ENCODE assay signal across 25 cellular contexts in the genomic region with DNA sequence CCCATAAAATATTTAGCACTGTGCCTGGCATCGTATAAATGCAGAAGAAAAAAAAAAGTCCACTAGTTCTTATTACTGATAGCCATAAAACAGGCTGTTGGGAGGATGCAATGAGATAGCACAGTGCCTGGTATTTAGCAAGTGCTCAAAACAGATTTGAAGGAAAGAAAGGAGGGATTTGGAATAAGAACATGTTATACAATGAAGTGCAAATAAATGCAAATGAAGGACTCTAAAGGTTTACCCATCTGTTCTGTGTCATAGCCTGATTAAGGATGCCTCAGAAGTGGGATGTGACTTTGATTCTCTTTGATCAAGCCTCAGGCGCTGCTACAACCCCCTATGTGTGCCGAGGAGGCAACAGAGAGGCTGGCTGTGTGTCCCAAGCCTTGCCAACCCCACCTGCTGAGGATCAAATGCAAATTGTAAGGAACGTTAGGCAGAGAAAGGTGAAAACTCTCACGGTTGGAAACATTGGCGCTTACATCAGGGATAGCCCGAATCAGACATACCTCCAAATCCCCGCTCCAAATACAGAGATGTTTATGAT. TPM values are rescaled to one million over a fixed set of nuclear protein-coding genes. Genes with fewer than 3 reads are reported as not detected.
"Had no signal": no experiment of that assay in that cellular context is flagged by ENCODE, and none has a peak within 500 bp of the region (broad histone marks: within the 10 kb centered on the region; RNA-seq: fewer than 3 reads in every experiment).

No MANE protein-coding gene starts in this region.

- H3K4me3 ChIP-seq: SJCRH30 had no signal

- ATAC-seq: activated CD4-positive, alpha-beta T cell treated with anti-CD3 and anti-CD28 coated beads for 36 hours; activated T-cell treated with anti-CD3 and anti-CD28 coated beads, Interleukin-2, amount 50 U/mL, for 72 hours; Panc1; Right ventricle myocardium inferior had no signal

- H3K27ac ChIP-seq: SJCRH30, VCaP had no signal

- H3K9me3 ChIP-seq: SJCRH30, SK-N-SH had no signal

- H3K36me3 ChIP-seq: SJCRH30 had no signal

- H3K4me1 ChIP-seq: SJCRH30 had no signal

- DNase-seq: activated CD4-positive, alpha-beta memory T cell treated with anti-CD3 and anti-CD28 coated beads, Interleukin-2, amount 10 ng/mL, durations not matched to agents 7 days and 5 days; activated CD4-positive, alpha-beta T cell treated with anti-CD3 and anti-CD28 coated beads for 36 hours; activated CD4-positive, alpha-beta T cell treated with anti-CD3 and anti-CD28 coated beads, Interleukin-2, amount 50 U/mL, for 1 hour; activated gamma-delta T cell treated with Interleukin-2 at 50 U/mL for 16 hours; activated naive CD4-positive, alpha-beta T cell treated with anti-CD3 and anti-CD28 coated beads, Interleukin-2, amount 10 ng/mL, durations not matched to agents 7 days and 5 days; activated naive CD8-positive, alpha-beta T cell treated with anti-CD3 and anti-CD28 coated beads for 36 hours; activated T-cell treated with anti-CD3 and anti-CD28 coated beads, Interleukin-2, amount 50 U/mL, for 72 hours; MM.1S; NCI-H1105; NCI-H1436; NCI-H1694 treated with DMSO at 0.1 percent for 48 hours; NCI-H2029 treated with DMSO at 0.1 percent for 48 hours; NCI-H510A treated with DMSO at 0.1 percent for 48 hours; NCI-H82; OCI-M1; RPMI8226; SJCRH30; SK-N-SH; T-helper 1 cell had no signal

RNA-seq across cellular contexts. Expression of gene GGTA1, which starts 27.2 kb away (rescaled TPM):
- total RNA-seq: activated CD4-positive, alpha-beta memory T cell treated with anti-CD3 and anti-CD28 coated beads, Interleukin-2, amount 10 ng/mL, durations not matched to agents 7 days and 5 days; activated CD4-positive, alpha-beta T cell treated with anti-CD3 and anti-CD28 coated beads for 36 hours; activated CD8-positive, alpha-beta memory T cell treated with anti-CD3 and anti-CD28 coated beads for 36 hours; activated naive CD8-positive, alpha-beta T cell treated with anti-CD3 and anti-CD28 coated beads for 36 hours; activated T-cell treated with anti-CD3 and anti-CD28 coated beads, Interleukin-2, amount 50 U/mL, for 72 hours; activated T-helper 2 cell treated with anti-CD3 and anti-CD28 coated beads, Interferon-gamma antibody, Interleukin-2, Interleukin-4, amounts not matched to agents 10 μg/mL and 5 μg/mL and 100 μg/mL, durations not matched to agents 14 hours and 24 hours and 36 hours; SJCRH30; T-helper 2 cell treated with Interferon-gamma antibody and Interleukin-4, amounts not matched to agents 100 ng/mL and 5 ng/mL, for 36 hours had no signal
